2 cellular contexts compared by ENCODE assay signal in genomic region chr4:99960648-99961047, GRCh38.
TF ChIP-seq lines count a peak whose summit lies in the region.

No MANE protein-coding gene starts in this region.

TF ChIP-seq in HepG2, 621 proteins besides CTCF, POLR2A, EP300 and RAD21:
- no peak for TF ChIP-seq NR0B2 (CRISPR knock-in tag; IDR thresholded peaks at IDR 0.05)
- TF ChIP-seq NFE2L2 (IDR thresholded peaks at IDR 0.05; ENCODE audit: low read length) = peak; percentile 48

TF ChIP-seq in K562, 482 proteins besides CTCF, POLR2A, EP300 and RAD21:
- TF ChIP-seq ZNF316 (IDR thresholded peaks at IDR 0.05) (peak; percentile 61), KDM4B (IDR thresholded peaks at IDR 0.05; ENCODE audit: borderline replicate concordance in 2 of 2, low read depth in 1 of 2) (no peak), ZNF644 (tag; IDR thresholded peaks at IDR 0.05; ENCODE audit: low read depth) (no peak), NFE2L1 (tag; IDR thresholded peaks at IDR 0.05; ENCODE audit: borderline replicate concordance, low read depth) (peak; percentile 28; the same call in 1 of the 2 replicates), ZBTB5 (IDR thresholded peaks at IDR 0.05) (no peak), POU5F1 (IDR thresholded peaks at IDR 0.05; ENCODE audit: borderline replicate concordance, low read depth, low read length, partially characterized antibody) (no peak), CHD2 (IDR thresholded peaks at IDR 0.05; ENCODE audit: low read depth, low read length) (no peak), THAP12 (CRISPR knock-in tag; IDR thresholded peaks at IDR 0.05) (no peak), NFE2 (IDR thresholded peaks at IDR 0.05; ENCODE audit: low read depth) (peak; percentile 63; the same call in 1 of the 2 replicates), MAFF (IDR thresholded peaks at IDR 0.05; ENCODE audit: low read length) (peak; percentile 48; the same call in 1 of the 2 replicates), YBX1 (IDR thresholded peaks at IDR 0.05) (no peak), MAFK (IDR thresholded peaks at IDR 0.05; ENCODE audit: low read length) (peak; percentile 5; the same call in 1 of the 2 replicates), C11orf30 (IDR thresholded peaks at IDR 0.05; ENCODE audit: low read depth) (peak; percentile 44; the same call in 1 of the 2 replicates), MAFG (tag; conservative IDR thresholded peaks at IDR 0.05) (peak; percentile 66), KDM2B (CRISPR knock-in tag; IDR thresholded peaks at IDR 0.05) (no peak), HDAC3 (IDR thresholded peaks at IDR 0.05; ENCODE audit: borderline replicate concordance, partially characterized antibody) (no peak)
